In genomic region chr13:101408154-101408553, GRCh38 we compare ENCODE assay signal across 17 cellular contexts. TPM values are rescaled to one million over a fixed set of nuclear protein-coding genes. Genes with fewer than 3 reads are reported as not detected.
DNase-seq lines count a peak whose midpoint lies in the region; ATAC-seq, FAIRE-seq and TF ChIP-seq lines count a peak whose summit lies in the region.
"Had no signal": no experiment of that assay in that cellular context is flagged by ENCODE, and none has a peak within 500 bp of the region (broad histone marks: within the 10 kb centered on the region; RNA-seq: fewer than 3 reads in every experiment).

No MANE protein-coding gene starts in this region.

- TF ChIP-seq POLR2A in Peyer's patch (IDR thresholded peaks at IDR 0.05): no peak

- H3K27ac ChIP-seq in left ventricle myocardium inferior (replicated peaks): no peak overlapping the region
- H3K27ac ChIP-seq in ascending aorta: peak overlapping the region; percentile 30 to 66
- H3K27ac ChIP-seq in tibial artery: peak overlapping the region; percentile 69 to 71
- no peak overlapping the region for H3K27ac ChIP-seq in Peyer's patch
- H3K27ac ChIP-seq: KMS-11, SJSA1 had no signal

- H3K4me1 ChIP-seq in left ventricle myocardium inferior (peaks cover 18% of the 10 kb centered on the region), ascending aorta (peaks cover 0 to 6% of the 10 kb centered on the region in 2 donors), tibial artery (peaks cover 0 to 18% (median 0%) of the 10 kb centered on the region in 4 donors), Peyer's patch (no peaks in the 10 kb centered on the region)
- H3K4me1 ChIP-seq: SJSA1 had no signal

- intact Hi-C loops in Right ventricle myocardium superior (cut with DNase I): no loop called here
- intact Hi-C loops in left ventricle myocardium inferior (cut with micrococcal nuclease): no loop called here
- intact Hi-C loops in ascending aorta (cut with DNase I): no loop called here
- intact Hi-C loops in tibial artery (cut with DNase I; ENCODE audit: low total_unique reads): no loop called here

- H3K9me3 ChIP-seq in left ventricle myocardium inferior (replicated peaks) (no peaks in the 10 kb centered on the region), ascending aorta (no peaks in the 10 kb centered on the region), tibial artery (no peaks in the 10 kb centered on the region), Peyer's patch (no peaks in the 10 kb centered on the region)
- H3K9me3 ChIP-seq: SJSA1 had no signal

- no peak for TF ChIP-seq CTCF in left ventricle myocardium inferior (IDR thresholded peaks at IDR 0.05; ENCODE audit: borderline replicate concordance)
- no peak for TF ChIP-seq CTCF in ascending aorta (IDR thresholded peaks at IDR 0.05)
- TF ChIP-seq CTCF in tibial artery (IDR thresholded peaks at IDR 0.05): no peak
- no peak for TF ChIP-seq CTCF in Peyer's patch (IDR thresholded peaks at IDR 0.05)

- peak; percentile 53 for ATAC-seq in Right ventricle myocardium superior (ENCODE audit: poor library complexity)

- H3K4me3 ChIP-seq in left ventricle myocardium inferior: no peak overlapping the region
- peak overlapping the region; percentile 18 to 27 for H3K4me3 ChIP-seq in ascending aorta
- peak overlapping the region; percentile 16 to 24 for H3K4me3 ChIP-seq in tibial artery
- no peak overlapping the region for H3K4me3 ChIP-seq in Peyer's patch
- H3K4me3 ChIP-seq: SJSA1 had no signal

- H3K36me3 ChIP-seq in left ventricle myocardium inferior (no peaks in the 10 kb centered on the region), ascending aorta (no peaks in the 10 kb centered on the region), tibial artery (no peaks in the 10 kb centered on the region), Peyer's patch (no peaks in the 10 kb centered on the region)
- H3K36me3 ChIP-seq: SJSA1 had no signal

- H3K27me3 ChIP-seq in left ventricle myocardium inferior (ENCODE audit: low read depth): no peaks in the 10 kb centered on the region
- no peaks in the 10 kb centered on the region for H3K27me3 ChIP-seq in ascending aorta
- no peaks in the 10 kb centered on the region for H3K27me3 ChIP-seq in tibial artery
- no peaks in the 10 kb centered on the region for H3K27me3 ChIP-seq in Peyer's patch
- H3K27me3 ChIP-seq: SJSA1 had no signal

- FAIRE-seq in urothelium cell line (lab: Jason Lieb, UNC): no peak

- DNase-seq in Right ventricle myocardium superior (no peak), left ventricle myocardium inferior (no peak), ascending aorta (ENCODE audit: low spot score in 2 of 2) (no peak), hepatic stellate cell (ENCODE audit: low spot score) (peak; percentile 22), tibial artery (no peak), urothelium cell line (ENCODE audit: low spot score) (no peak), cerebellar cortex (ENCODE audit: low spot score) (no peak), Peyer's patch (no peak)
- DNase-seq: CD4-positive, CD25-positive, alpha-beta regulatory T cell; DND-41; MM.1S; NCI-H1105; NCI-H1694 treated with DMSO at 0.1 percent for 48 hours; NCI-H2171 treated with DMSO at 0.1 percent for 48 hours; NCI-H510A had no signal

RNA-seq across cellular contexts. Expression of gene NALCN, which starts 8.2 kb away (rescaled TPM):
- total RNA-seq in Right ventricle myocardium superior (8.2 TPM), left ventricle myocardium inferior (8.3 TPM), ascending aorta (18.5 TPM), Peyer's patch (under 1 TPM in 2 of 4 donors, not detected in 2; 0.13 to 0.18 TPM)
- total RNA-seq: CD4-positive, CD25-positive, alpha-beta regulatory T cell had no signal

RNA-seq across cellular contexts. Expression of gene ITGBL1, which starts 44.3 kb away (rescaled TPM):
- 6.8 TPM for total RNA-seq in Right ventricle myocardium superior
- total RNA-seq in left ventricle myocardium inferior: 2.2 TPM
- 47.1 TPM for total RNA-seq in ascending aorta
- 1 to 10 TPM in 1 of 4 donors, under 1 TPM in 2, not detected in 1; 0.27 to 2.6 (median 0.83) TPM for total RNA-seq in Peyer's patch
- total RNA-seq: CD4-positive, CD25-positive, alpha-beta regulatory T cell had no signal

Comparison
In these comparisons a context has a peak if more than half of its experiments do, and no peak if none do; other contexts are left out.
1. H3K27ac ChIP-seq: peak in ascending aorta (2 of 2) and tibial artery (2 of 2); none in left ventricle myocardium inferior (single experiment) and Peyer's patch (0 of 4).
2. H3K4me3 ChIP-seq: peak in ascending aorta (2 of 2) and tibial artery (2 of 2); none in left ventricle myocardium inferior (single experiment) and Peyer's patch (0 of 4).